ENCODE assay signal across 1 cellular context in the genomic region with DNA sequence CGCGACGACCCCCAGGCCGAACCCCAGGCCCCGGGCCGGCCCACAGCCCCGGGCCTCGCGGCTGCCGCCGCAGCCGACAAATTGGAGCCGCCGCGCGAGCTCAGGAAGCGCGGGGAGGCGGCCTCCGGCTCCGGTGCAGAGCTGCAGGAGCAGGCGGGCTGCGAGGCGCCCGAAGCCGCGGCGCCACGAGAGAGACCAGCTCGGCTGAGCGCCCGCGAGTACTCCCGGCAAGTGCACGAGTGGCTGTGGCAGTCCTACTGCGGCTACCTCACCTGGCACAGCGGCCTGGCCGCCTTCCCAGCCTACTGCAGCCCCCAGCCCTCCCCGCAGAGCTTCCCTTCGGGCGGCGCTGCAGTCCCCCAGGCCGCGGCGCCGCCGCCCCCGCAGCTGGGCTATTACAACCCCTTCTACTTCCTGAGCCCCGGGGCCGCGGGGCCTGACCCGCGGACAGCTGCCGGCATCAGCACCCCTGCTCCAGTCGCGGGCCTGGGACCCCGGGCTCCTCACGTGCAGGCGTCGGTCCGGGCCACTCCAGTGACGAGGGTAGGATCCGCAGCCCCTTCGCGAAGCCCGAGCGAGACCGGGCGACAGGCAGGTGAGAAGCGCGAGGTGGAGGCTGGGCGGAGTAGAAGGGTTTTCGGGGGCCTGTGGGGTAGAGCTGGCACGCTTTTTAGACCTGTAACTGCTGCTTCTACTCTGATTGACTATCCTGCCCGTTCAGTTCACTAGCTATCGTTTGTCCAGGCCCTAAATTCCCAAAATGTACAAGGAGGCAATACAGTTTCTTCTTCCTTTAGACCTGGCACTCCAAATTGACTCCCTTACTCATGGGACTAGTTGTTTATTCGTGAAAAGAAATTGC.
TF ChIP-seq lines count a peak whose summit lies in the region.

No MANE protein-coding gene starts in this region.

TF ChIP-seq in K562, 482 proteins besides CTCF, POLR2A, EP300 and RAD21 (continued from another document and continues in another):
- TF ChIP-seq, protein P1, sequence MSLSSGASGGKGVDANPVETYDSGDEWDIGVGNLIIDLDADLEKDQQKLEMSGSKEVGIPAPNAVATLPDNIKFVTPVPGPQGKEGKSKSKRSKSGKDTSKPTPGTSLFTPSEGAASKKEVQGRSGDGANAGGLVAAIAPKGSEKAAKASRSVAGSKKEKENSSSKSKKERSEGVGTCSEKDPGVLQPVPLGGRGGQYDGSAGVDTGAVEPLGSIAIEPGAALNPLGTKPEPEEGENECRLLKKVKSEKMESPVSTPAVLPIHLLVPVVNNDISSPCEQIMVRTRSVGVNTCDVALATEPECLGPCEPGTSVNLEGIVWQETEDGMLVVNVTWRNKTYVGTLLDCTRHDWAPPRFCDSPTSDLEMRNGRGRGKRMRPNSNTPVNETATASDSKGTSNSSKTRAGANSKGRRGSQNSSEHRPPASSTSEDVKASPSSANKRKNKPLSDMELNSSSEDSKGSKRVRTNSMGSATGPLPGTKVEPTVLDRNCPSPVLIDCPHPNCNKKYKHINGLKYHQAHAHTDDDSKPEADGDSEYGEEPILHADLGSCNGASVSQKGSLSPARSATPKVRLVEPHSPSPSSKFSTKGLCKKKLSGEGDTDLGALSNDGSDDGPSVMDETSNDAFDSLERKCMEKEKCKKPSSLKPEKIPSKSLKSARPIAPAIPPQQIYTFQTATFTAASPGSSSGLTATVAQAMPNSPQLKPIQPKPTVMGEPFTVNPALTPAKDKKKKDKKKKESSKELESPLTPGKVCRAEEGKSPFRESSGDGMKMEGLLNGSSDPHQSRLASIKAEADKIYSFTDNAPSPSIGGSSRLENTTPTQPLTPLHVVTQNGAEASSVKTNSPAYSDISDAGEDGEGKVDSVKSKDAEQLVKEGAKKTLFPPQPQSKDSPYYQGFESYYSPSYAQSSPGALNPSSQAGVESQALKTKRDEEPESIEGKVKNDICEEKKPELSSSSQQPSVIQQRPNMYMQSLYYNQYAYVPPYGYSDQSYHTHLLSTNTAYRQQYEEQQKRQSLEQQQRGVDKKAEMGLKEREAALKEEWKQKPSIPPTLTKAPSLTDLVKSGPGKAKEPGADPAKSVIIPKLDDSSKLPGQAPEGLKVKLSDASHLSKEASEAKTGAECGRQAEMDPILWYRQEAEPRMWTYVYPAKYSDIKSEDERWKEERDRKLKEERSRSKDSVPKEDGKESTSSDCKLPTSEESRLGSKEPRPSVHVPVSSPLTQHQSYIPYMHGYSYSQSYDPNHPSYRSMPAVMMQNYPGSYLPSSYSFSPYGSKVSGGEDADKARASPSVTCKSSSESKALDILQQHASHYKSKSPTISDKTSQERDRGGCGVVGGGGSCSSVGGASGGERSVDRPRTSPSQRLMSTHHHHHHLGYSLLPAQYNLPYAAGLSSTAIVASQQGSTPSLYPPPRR (CRISPR knock-in tag; IDR thresholded peaks at IDR 0.05; ENCODE audit: borderline replicate concordance), result no peak; the same call in 1 of the 2 replicates
- TF ChIP-seq MAZ (CRISPR knock-in tag; conservative IDR thresholded peaks at IDR 0.05 in 1 of 2, IDR thresholded peaks at IDR 0.05 in 1 of 2) (peak in 1 of 2 experiments; percentile 56; a peak in 2 of 4 replicates), SRSF7 (optimal IDR thresholded peaks at IDR 0.05; ENCODE audit: low read depth, low read length) (no peak), SIRT6 (IDR thresholded peaks at IDR 0.05; ENCODE audit: low read depth, low read length) (no peak), ILK (tag; IDR thresholded peaks at IDR 0.05; ENCODE audit: borderline replicate concordance, low read depth) (no peak), POU5F1 (IDR thresholded peaks at IDR 0.05; ENCODE audit: borderline replicate concordance, low read depth, low read length, partially characterized antibody) (no peak), EGR1 (conservative IDR thresholded peaks at IDR 0.05) (peak; percentile 97), ZC3H4 (CRISPR knock-in tag; IDR thresholded peaks at IDR 0.05; ENCODE audit: borderline replicate concordance) (no peak)
- TF ChIP-seq, protein P2, sequence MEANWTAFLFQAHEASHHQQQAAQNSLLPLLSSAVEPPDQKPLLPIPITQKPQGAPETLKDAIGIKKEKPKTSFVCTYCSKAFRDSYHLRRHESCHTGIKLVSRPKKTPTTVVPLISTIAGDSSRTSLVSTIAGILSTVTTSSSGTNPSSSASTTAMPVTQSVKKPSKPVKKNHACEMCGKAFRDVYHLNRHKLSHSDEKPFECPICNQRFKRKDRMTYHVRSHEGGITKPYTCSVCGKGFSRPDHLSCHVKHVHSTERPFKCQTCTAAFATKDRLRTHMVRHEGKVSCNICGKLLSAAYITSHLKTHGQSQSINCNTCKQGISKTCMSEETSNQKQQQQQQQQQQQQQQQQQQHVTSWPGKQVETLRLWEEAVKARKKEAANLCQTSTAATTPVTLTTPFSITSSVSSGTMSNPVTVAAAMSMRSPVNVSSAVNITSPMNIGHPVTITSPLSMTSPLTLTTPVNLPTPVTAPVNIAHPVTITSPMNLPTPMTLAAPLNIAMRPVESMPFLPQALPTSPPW (CRISPR knock-in tag; IDR thresholded peaks at IDR 0.05), result peak; percentile 87; the same call in 1 of the 2 replicates
- TF ChIP-seq, protein P3, sequence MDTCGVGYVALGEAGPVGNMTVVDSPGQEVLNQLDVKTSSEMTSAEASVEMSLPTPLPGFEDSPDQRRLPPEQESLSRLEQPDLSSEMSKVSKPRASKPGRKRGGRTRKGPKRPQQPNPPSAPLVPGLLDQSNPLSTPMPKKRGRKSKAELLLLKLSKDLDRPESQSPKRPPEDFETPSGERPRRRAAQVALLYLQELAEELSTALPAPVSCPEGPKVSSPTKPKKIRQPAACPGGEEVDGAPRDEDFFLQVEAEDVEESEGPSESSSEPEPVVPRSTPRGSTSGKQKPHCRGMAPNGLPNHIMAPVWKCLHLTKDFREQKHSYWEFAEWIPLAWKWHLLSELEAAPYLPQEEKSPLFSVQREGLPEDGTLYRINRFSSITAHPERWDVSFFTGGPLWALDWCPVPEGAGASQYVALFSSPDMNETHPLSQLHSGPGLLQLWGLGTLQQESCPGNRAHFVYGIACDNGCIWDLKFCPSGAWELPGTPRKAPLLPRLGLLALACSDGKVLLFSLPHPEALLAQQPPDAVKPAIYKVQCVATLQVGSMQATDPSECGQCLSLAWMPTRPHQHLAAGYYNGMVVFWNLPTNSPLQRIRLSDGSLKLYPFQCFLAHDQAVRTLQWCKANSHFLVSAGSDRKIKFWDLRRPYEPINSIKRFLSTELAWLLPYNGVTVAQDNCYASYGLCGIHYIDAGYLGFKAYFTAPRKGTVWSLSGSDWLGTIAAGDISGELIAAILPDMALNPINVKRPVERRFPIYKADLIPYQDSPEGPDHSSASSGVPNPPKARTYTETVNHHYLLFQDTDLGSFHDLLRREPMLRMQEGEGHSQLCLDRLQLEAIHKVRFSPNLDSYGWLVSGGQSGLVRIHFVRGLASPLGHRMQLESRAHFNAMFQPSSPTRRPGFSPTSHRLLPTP (IDR thresholded peaks at IDR 0.05; ENCODE audit: borderline replicate concordance, extremely low read depth, insufficient read length), result no peak
- TF ChIP-seq, protein P4, sequence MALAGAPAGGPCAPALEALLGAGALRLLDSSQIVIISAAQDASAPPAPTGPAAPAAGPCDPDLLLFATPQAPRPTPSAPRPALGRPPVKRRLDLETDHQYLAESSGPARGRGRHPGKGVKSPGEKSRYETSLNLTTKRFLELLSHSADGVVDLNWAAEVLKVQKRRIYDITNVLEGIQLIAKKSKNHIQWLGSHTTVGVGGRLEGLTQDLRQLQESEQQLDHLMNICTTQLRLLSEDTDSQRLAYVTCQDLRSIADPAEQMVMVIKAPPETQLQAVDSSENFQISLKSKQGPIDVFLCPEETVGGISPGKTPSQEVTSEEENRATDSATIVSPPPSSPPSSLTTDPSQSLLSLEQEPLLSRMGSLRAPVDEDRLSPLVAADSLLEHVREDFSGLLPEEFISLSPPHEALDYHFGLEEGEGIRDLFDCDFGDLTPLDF (CRISPR knock-in tag; IDR thresholded peaks at IDR 0.05), result peak; percentile 71; the same call in 1 of the 2 replicates
- TF ChIP-seq, protein P5, sequence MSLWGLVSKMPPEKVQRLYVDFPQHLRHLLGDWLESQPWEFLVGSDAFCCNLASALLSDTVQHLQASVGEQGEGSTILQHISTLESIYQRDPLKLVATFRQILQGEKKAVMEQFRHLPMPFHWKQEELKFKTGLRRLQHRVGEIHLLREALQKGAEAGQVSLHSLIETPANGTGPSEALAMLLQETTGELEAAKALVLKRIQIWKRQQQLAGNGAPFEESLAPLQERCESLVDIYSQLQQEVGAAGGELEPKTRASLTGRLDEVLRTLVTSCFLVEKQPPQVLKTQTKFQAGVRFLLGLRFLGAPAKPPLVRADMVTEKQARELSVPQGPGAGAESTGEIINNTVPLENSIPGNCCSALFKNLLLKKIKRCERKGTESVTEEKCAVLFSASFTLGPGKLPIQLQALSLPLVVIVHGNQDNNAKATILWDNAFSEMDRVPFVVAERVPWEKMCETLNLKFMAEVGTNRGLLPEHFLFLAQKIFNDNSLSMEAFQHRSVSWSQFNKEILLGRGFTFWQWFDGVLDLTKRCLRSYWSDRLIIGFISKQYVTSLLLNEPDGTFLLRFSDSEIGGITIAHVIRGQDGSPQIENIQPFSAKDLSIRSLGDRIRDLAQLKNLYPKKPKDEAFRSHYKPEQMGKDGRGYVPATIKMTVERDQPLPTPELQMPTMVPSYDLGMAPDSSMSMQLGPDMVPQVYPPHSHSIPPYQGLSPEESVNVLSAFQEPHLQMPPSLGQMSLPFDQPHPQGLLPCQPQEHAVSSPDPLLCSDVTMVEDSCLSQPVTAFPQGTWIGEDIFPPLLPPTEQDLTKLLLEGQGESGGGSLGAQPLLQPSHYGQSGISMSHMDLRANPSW (CRISPR knock-in tag; IDR thresholded peaks at IDR 0.05), result peak; percentile 91; the same call in 1 of the 2 replicates
- TF ChIP-seq, protein P6, sequence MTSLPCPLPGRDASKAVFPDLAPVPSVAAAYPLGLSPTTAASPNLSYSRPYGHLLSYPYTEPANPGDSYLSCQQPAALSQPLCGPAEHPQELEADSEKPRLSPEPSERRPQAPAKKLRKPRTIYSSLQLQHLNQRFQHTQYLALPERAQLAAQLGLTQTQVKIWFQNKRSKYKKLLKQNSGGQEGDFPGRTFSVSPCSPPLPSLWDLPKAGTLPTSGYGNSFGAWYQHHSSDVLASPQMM (CRISPR knock-in tag; IDR thresholded peaks at IDR 0.05), result no peak
- TF ChIP-seq, protein P7, sequence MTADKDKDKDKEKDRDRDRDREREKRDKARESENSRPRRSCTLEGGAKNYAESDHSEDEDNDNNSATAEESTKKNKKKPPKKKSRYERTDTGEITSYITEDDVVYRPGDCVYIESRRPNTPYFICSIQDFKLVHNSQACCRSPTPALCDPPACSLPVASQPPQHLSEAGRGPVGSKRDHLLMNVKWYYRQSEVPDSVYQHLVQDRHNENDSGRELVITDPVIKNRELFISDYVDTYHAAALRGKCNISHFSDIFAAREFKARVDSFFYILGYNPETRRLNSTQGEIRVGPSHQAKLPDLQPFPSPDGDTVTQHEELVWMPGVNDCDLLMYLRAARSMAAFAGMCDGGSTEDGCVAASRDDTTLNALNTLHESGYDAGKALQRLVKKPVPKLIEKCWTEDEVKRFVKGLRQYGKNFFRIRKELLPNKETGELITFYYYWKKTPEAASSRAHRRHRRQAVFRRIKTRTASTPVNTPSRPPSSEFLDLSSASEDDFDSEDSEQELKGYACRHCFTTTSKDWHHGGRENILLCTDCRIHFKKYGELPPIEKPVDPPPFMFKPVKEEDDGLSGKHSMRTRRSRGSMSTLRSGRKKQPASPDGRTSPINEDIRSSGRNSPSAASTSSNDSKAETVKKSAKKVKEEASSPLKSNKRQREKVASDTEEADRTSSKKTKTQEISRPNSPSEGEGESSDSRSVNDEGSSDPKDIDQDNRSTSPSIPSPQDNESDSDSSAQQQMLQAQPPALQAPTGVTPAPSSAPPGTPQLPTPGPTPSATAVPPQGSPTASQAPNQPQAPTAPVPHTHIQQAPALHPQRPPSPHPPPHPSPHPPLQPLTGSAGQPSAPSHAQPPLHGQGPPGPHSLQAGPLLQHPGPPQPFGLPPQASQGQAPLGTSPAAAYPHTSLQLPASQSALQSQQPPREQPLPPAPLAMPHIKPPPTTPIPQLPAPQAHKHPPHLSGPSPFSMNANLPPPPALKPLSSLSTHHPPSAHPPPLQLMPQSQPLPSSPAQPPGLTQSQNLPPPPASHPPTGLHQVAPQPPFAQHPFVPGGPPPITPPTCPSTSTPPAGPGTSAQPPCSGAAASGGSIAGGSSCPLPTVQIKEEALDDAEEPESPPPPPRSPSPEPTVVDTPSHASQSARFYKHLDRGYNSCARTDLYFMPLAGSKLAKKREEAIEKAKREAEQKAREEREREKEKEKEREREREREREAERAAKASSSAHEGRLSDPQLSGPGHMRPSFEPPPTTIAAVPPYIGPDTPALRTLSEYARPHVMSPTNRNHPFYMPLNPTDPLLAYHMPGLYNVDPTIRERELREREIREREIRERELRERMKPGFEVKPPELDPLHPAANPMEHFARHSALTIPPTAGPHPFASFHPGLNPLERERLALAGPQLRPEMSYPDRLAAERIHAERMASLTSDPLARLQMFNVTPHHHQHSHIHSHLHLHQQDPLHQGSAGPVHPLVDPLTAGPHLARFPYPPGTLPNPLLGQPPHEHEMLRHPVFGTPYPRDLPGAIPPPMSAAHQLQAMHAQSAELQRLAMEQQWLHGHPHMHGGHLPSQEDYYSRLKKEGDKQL (CRISPR knock-in tag; IDR thresholded peaks at IDR 0.05; ENCODE audit: borderline replicate concordance), result no peak
- TF ChIP-seq, protein P8, sequence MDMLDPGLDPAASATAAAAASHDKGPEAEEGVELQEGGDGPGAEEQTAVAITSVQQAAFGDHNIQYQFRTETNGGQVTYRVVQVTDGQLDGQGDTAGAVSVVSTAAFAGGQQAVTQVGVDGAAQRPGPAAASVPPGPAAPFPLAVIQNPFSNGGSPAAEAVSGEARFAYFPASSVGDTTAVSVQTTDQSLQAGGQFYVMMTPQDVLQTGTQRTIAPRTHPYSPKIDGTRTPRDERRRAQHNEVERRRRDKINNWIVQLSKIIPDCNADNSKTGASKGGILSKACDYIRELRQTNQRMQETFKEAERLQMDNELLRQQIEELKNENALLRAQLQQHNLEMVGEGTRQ (CRISPR knock-in tag; IDR thresholded peaks at IDR 0.05), result no peak
